Comparison of ENCODE assay signal across 12 cellular contexts in the genomic region with DNA sequence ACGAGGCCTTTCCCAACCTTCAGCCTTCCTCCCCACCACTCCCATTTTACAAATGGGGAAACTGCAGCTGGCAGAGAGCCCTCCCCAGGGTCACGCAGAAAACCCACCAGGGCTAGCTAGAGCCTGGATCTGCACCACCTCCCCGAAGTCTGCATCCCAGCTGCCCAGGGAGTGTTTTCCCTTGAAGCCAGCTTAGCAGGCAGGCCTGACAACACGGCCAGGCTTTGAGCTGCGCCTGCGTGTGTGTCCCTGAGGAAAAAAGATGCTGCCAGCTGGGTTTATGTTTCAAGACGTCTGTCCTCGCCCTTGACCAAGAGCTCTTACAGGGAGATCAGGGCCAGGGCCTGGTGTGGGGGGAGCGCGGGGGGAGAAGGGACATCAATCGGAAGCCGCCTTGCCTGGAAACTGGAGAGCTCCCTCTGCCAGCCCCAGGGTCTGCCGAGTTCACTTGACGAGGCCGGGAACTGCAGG. TPM values are rescaled to one million over a fixed set of nuclear protein-coding genes. Genes with fewer than 3 reads are reported as not detected.
DNase-seq lines count a peak whose midpoint lies in the region; ATAC-seq, FAIRE-seq and TF ChIP-seq lines count a peak whose summit lies in the region.
"Had no signal": no experiment of that assay in that cellular context is flagged by ENCODE, and none has a peak within 500 bp of the region (broad histone marks: within the 10 kb centered on the region; RNA-seq: fewer than 3 reads in every experiment).

No MANE protein-coding gene starts in this region.

- peak; percentile 55 for ATAC-seq in left lung
- ATAC-seq in HG03025 (IDR thresholded peaks at IDR 0.05; ENCODE audit: low FRiP score, unreplicated experiment) = no peak
- ATAC-seq: activated naive CD8-positive, alpha-beta T cell treated with anti-CD3 and anti-CD28 coated beads, Interleukin-2, amount 50 U/mL, for 24 hours had no signal

- H3K27me3 ChIP-seq in endothelial cell of umbilical vein (ENCODE audit: control insufficient read depth in 2 of 2, insufficient read depth in 2 of 2, low read length in 2 of 2) = no peaks in the 10 kb centered on the region
- no peaks in the 10 kb centered on the region for H3K27me3 ChIP-seq in left lung
- H3K27me3 ChIP-seq in skeletal muscle tissue (ENCODE audit: control insufficient read depth in 3 of 3, insufficient read depth in 3 of 3, low read length in 3 of 3) = no peaks in the 10 kb centered on the region

- CTCF ChIA-PET in endothelial cell of umbilical vein (lab: Charles Lee) = interaction anchor here (0.8 to 1.7 kb wide), 8 partner anchors 9 to 463 kb away, joined by 3 to 7 read pairs (median 4); no protein-coding TSS in a partner anchor

- H3K9ac ChIP-seq in endothelial cell of umbilical vein (replicated peaks; ENCODE audit: extremely low read depth, insufficient read depth, low read length) (no peak overlapping the region), skeletal muscle tissue (ENCODE audit: low read depth in 1 of 3, low read length in 3 of 3) (peak overlapping the region; percentile 58 to 81 (median 77))

- H3K27ac Mint-ChIP-seq in activated naive CD8-positive, alpha-beta T cell treated with anti-CD3 and anti-CD28 coated beads for 36 hours = no peak overlapping the region
- H3K27ac Mint-ChIP-seq: activated naive CD8-positive, alpha-beta T cell treated with anti-CD3 and anti-CD28 coated beads, Interleukin-2, amount 50 U/mL, for 24 hours had no signal

- H3K4me2 ChIP-seq in endothelial cell of umbilical vein (ENCODE audit: insufficient read depth, low read length) = no peak overlapping the region

- intact Hi-C loops in endothelial cell of umbilical vein (cut with micrococcal nuclease) = no loop called here
- intact Hi-C loops in left lung (cut with DNase I) = no loop called here

- FAIRE-seq in endothelial cell of umbilical vein (lab: Jason Lieb, UNC) (no peak), GM12891 (lab: Jason Lieb, UNC) (no peak), RCC 7860 (lab: Jason Lieb, UNC) (no peak)

- dilution Hi-C loops in endothelial cell of umbilical vein (cut with MboI; ENCODE audit: extremely low pct_ligation_motif_present, low sequenced_read_pairs) = no loop called here

- no peaks in the 10 kb centered on the region for H3K9me3 Mint-ChIP-seq in activated naive CD8-positive, alpha-beta T cell treated with anti-CD3 and anti-CD28 coated beads for 36 hours
- H3K9me3 Mint-ChIP-seq: activated naive CD8-positive, alpha-beta T cell treated with anti-CD3 and anti-CD28 coated beads, Interleukin-2, amount 50 U/mL, for 24 hours had no signal

- POLR2A ChIA-PET in endothelial cell of umbilical vein (lab: Charles Lee) = no interaction called here

- H3K36me3 ChIP-seq in endothelial cell of umbilical vein (ENCODE audit: control insufficient read depth in 2 of 2, extremely low read depth in 1 of 2, insufficient read depth in 2 of 2, low read length in 2 of 2) = no peaks in the 10 kb centered on the region
- no peaks in the 10 kb centered on the region for H3K36me3 ChIP-seq in left lung
- peaks cover 3 to 22% (median 21%) of the 10 kb centered on the region in 3 donors for H3K36me3 ChIP-seq in skeletal muscle tissue (ENCODE audit: control insufficient read depth in 3 of 3, insufficient read depth in 3 of 3, low read length in 3 of 3)

- no peaks in the 10 kb centered on the region for H3K4me1 Mint-ChIP-seq in activated naive CD8-positive, alpha-beta T cell treated with anti-CD3 and anti-CD28 coated beads for 36 hours
- H3K4me1 Mint-ChIP-seq: activated naive CD8-positive, alpha-beta T cell treated with anti-CD3 and anti-CD28 coated beads, Interleukin-2, amount 50 U/mL, for 24 hours had no signal

- H3K4me3 Mint-ChIP-seq in activated naive CD8-positive, alpha-beta T cell treated with anti-CD3 and anti-CD28 coated beads for 36 hours = no peak overlapping the region
- H3K4me3 Mint-ChIP-seq: activated naive CD8-positive, alpha-beta T cell treated with anti-CD3 and anti-CD28 coated beads, Interleukin-2, amount 50 U/mL, for 24 hours had no signal

- TF ChIP-seq POLR2A in endothelial cell of umbilical vein (IDR thresholded peaks at IDR 0.05; ENCODE audit: low read depth, low read length) (no peak), GM12891 (IDR thresholded peaks at IDR 0.05; ENCODE audit: low read depth, low read length) (no peak)

- TF ChIP-seq CTCF in endothelial cell of umbilical vein (IDR thresholded peaks at IDR 0.05; ENCODE audit: extremely low read depth in 1 of 2, insufficient read depth in 1 of 2, low read depth in 1 of 2, low read length in 2 of 2) (no peak), left lung (IDR thresholded peaks at IDR 0.05) (no peak)

- no TSS peak for BruUV-seq in endothelial cell of umbilical vein (replicated peaks; lab: Mats Ljungman, UMichigan)

- no peak overlapping the region for H3K4me3 ChIP-seq in endothelial cell of umbilical vein (replicated peaks in 1 of 3; ENCODE audit: insufficient read depth in 1 of 3, low read depth in 1 of 3, low read length in 3 of 3)
- H3K4me3 ChIP-seq in left lung = no peak overlapping the region
- peak overlapping the region in 1 of 3 donors; percentile 13 for H3K4me3 ChIP-seq in skeletal muscle tissue (ENCODE audit: low read length in 3 of 3)

- H3K9me3 ChIP-seq in endothelial cell of umbilical vein (replicated peaks; ENCODE audit: control insufficient read depth, insufficient read depth, low read length) = no peaks in the 10 kb centered on the region
- H3K9me3 ChIP-seq in left lung = no peaks in the 10 kb centered on the region
- H3K9me3 ChIP-seq in skeletal muscle tissue (ENCODE audit: control insufficient read depth in 3 of 3, low read length in 3 of 3) = no peaks in the 10 kb centered on the region

- H3K9me1 ChIP-seq in endothelial cell of umbilical vein (replicated peaks; ENCODE audit: control insufficient read depth, extremely low read depth, insufficient read depth, low read length) = no peaks in the 10 kb centered on the region

- H2AFZ ChIP-seq in endothelial cell of umbilical vein (ENCODE audit: low read depth, low read length) = peak overlapping the region; percentile 35

- DNase-seq in NCI-H510A treated with DMSO at 0.1 percent for 48 hours (lab: John Stamatoyannopoulos, UW) (peak; percentile 54), endothelial cell of umbilical vein (ENCODE audit: low read depth, low spot score) (no peak), left lung (no peak), GM12891 (ENCODE audit: insufficient read length, low spot score) (no peak), RCC 7860 (ENCODE audit: low spot score) (no peak)
- DNase-seq in activated naive CD8-positive, alpha-beta T cell treated with anti-CD3 and anti-CD28 coated beads for 36 hours = no peak
- DNase-seq: activated naive CD8-positive, alpha-beta T cell treated with anti-CD3 and anti-CD28 coated beads, Interleukin-2, amount 50 U/mL, for 24 hours; effector memory CD4-positive, alpha-beta T cell; occipital lobe; T-helper 2 cell had no signal

- H4K20me1 ChIP-seq in endothelial cell of umbilical vein (replicated peaks; ENCODE audit: control insufficient read depth, extremely low read depth, insufficient read depth, low read length) = no peaks in the 10 kb centered on the region

- H3K4me1 ChIP-seq in endothelial cell of umbilical vein (ENCODE audit: control insufficient read depth, extremely low read depth, insufficient read depth, low read length) (no peaks in the 10 kb centered on the region), left lung (peaks cover 16 to 18% of the 10 kb centered on the region in 2 donors), skeletal muscle tissue (ENCODE audit: control insufficient read depth in 3 of 3, insufficient read depth in 3 of 3, low read length in 3 of 3) (peaks cover 26 to 31% (median 30%) of the 10 kb centered on the region in 3 donors)

- no peaks in the 10 kb centered on the region for H3K36me3 Mint-ChIP-seq in activated naive CD8-positive, alpha-beta T cell treated with anti-CD3 and anti-CD28 coated beads for 36 hours

- no peak overlapping the region for H3K27ac ChIP-seq in endothelial cell of umbilical vein (ENCODE audit: insufficient read depth, low read depth, low read length)
- H3K27ac ChIP-seq in left lung = peak overlapping the region in 1 of 2 donors; percentile 61
- peak overlapping the region; percentile 75 for H3K27ac ChIP-seq in skeletal muscle tissue (ENCODE audit: low read depth, low read length)

- H3K79me2 ChIP-seq in endothelial cell of umbilical vein (ENCODE audit: control insufficient read depth, insufficient read depth, low read length) = no peaks in the 10 kb centered on the region

- H3K27me3 Mint-ChIP-seq in activated naive CD8-positive, alpha-beta T cell treated with anti-CD3 and anti-CD28 coated beads for 36 hours = no peaks in the 10 kb centered on the region

TF ChIP-seq in endothelial cell of umbilical vein, 7 proteins besides CTCF, POLR2A, EP300 and RAD21:
- TF ChIP-seq MYC (IDR thresholded peaks at IDR 0.05; ENCODE audit: low read depth, low read length) = no peak
- TF ChIP-seq FOS (IDR thresholded peaks at IDR 0.05; ENCODE audit: borderline replicate concordance, insufficient read depth, low read length) = no peak
- no peak for TF ChIP-seq POLR2AphosphoS5 (IDR thresholded peaks at IDR 0.05; ENCODE audit: insufficient read depth, low read depth, low read length)
- no peak for TF ChIP-seq EZH2 (IDR thresholded peaks at IDR 0.05; ENCODE audit: borderline replicate concordance, low read depth, low read length, severe bottlenecking)
- TF ChIP-seq GATA2 (IDR thresholded peaks at IDR 0.05; ENCODE audit: insufficient read depth, insufficient read length, low read depth, low read length) = no peak

TF ChIP-seq in GM12891, 5 proteins besides CTCF, POLR2A, EP300 and RAD21:
- TF ChIP-seq POU2F2 (IDR thresholded peaks at IDR 0.05; ENCODE audit: low read depth, low read length) (no peak), PAX5 (IDR thresholded peaks at IDR 0.05; ENCODE audit: insufficient read depth, low read length, severe bottlenecking) (no peak), SPI1 (IDR thresholded peaks at IDR 0.05; ENCODE audit: low read depth, low read length) (no peak), TAF1 (IDR thresholded peaks at IDR 0.05; ENCODE audit: low read depth, low read length) (no peak), POLR2AphosphoS5 (IDR thresholded peaks at IDR 0.05; ENCODE audit: low read depth, low read length) (no peak)

RNA-seq across cellular contexts. Expression of gene WNT11, which starts 20.3 kb away (rescaled TPM):
- not detected in 2 replicates for total RNA-seq in endothelial cell of umbilical vein
- 0.03 TPM in 1 of 2 replicates, not detected in the other for polyA plus RNA-seq in endothelial cell of umbilical vein
- polyA plus RNA-seq in endothelial cell of umbilical vein (2011; cell fraction: cytosol; rRNA removed) = 0.03 TPM in 1 of 2 replicates, not detected in the other
- not detected in 2 replicates for polyA plus RNA-seq in endothelial cell of umbilical vein (2011; cell fraction: nucleus; rRNA removed)
- 0.37 TPM in 1 of 2 replicates, not detected in the other for polyA plus RNA-seq in endothelial cell of umbilical vein (2012)
- not detected in 2 replicates for polyA minus RNA-seq in endothelial cell of umbilical vein
- 1.1 TPM for polyA minus RNA-seq in endothelial cell of umbilical vein (2011; cell fraction: cytosol; rRNA and poly(A)+ RNA removed)
- polyA minus RNA-seq in endothelial cell of umbilical vein (2011; cell fraction: nucleus; rRNA and poly(A)+ RNA removed) = not detected in 2 replicates
- total RNA-seq in left lung = 1 to 10 TPM; 1.3 to 4.8 TPM
- 18.3 TPM for total RNA-seq in skeletal muscle tissue
- not detected for polyA plus RNA-seq in GM12891 (2012; ENCODE audit: low read depth, missing spikeins)
- total RNA-seq in activated naive CD8-positive, alpha-beta T cell treated with anti-CD3 and anti-CD28 coated beads for 36 hours = not detected
